In genomic region chr2:241037498-241037897, GRCh38 we compare ENCODE assay signal across 18 cellular contexts. TPM values are rescaled to one million over a fixed set of nuclear protein-coding genes. Genes with fewer than 3 reads are reported as not detected.
DNase-seq lines count a peak whose midpoint lies in the region; ATAC-seq and TF ChIP-seq lines count a peak whose summit lies in the region.
"Had no signal": no experiment of that assay in that cellular context is flagged by ENCODE, and none has a peak within 500 bp of the region (broad histone marks: within the 10 kb centered on the region; RNA-seq: fewer than 3 reads in every experiment).

No MANE protein-coding gene starts in this region.

- peak overlapping the region; percentile 89 for H3K4me3 Mint-ChIP-seq in T-helper 2 cell treated with Interferon-gamma antibody and Interleukin-4, amounts not matched to agents 5 μg/mL and 100 μg/mL, for 36 hours
- peak overlapping the region; percentile 67 for H3K4me3 Mint-ChIP-seq in activated CD8-positive, alpha-beta T cell treated with anti-CD3 and anti-CD28 coated beads for 36 hours
- peak overlapping the region; percentile 55 to 91 (median 80) for H3K4me3 Mint-ChIP-seq in naive B cell

- TF ChIP-seq CTCF in GM12865 (IDR thresholded peaks at IDR 0.05; ENCODE audit: insufficient read depth, low read depth, low read length, missing control alignments) (no peak), ascending aorta (IDR thresholded peaks at IDR 0.05) (no peak)
- TF ChIP-seq CTCF in activated CD8-positive, alpha-beta T cell treated with anti-CD3 and anti-CD28 coated beads for 36 hours (IDR thresholded peaks at IDR 0.05), result no peak

- no peaks in the 10 kb centered on the region for H3K9me3 ChIP-seq in ascending aorta
- H3K9me3 ChIP-seq: left ventricle myocardium inferior, psoas muscle, spleen had no signal

- POLR2A ChIA-PET in activated CD8-positive, alpha-beta T cell treated with anti-CD3 and anti-CD28 coated beads for 36 hours (lab: Charles Lee), result no interaction called here

- intact Hi-C loops in activated CD8-positive, alpha-beta T cell treated with anti-CD3 and anti-CD28 coated beads for 36 hours (cut with micrococcal nuclease), result no loop called here
- intact Hi-C loops in ascending aorta (cut with DNase I), result no loop called here

- H3K9me3 Mint-ChIP-seq in T-helper 2 cell treated with Interferon-gamma antibody and Interleukin-4, amounts not matched to agents 5 μg/mL and 100 μg/mL, for 36 hours, result no peaks in the 10 kb centered on the region
- no peaks in the 10 kb centered on the region for H3K9me3 Mint-ChIP-seq in activated CD8-positive, alpha-beta T cell treated with anti-CD3 and anti-CD28 coated beads for 36 hours
- H3K9me3 Mint-ChIP-seq in naive B cell, result no peaks in the 10 kb centered on the region
- H3K9me3 Mint-ChIP-seq: natural killer cell had no signal

- H3K27me3 Mint-ChIP-seq in T-helper 2 cell treated with Interferon-gamma antibody and Interleukin-4, amounts not matched to agents 5 μg/mL and 100 μg/mL, for 36 hours (ENCODE audit: low read depth), result peaks cover 2% of the 10 kb centered on the region
- no peaks in the 10 kb centered on the region for H3K27me3 Mint-ChIP-seq in activated CD8-positive, alpha-beta T cell treated with anti-CD3 and anti-CD28 coated beads for 36 hours
- H3K27me3 Mint-ChIP-seq in naive B cell, result no peaks in the 10 kb centered on the region

- no peak for ATAC-seq in activated CD8-positive, alpha-beta T cell treated with anti-CD3 and anti-CD28 coated beads for 36 hours
- ATAC-seq in naive B cell (ENCODE audit: low read depth in 2 of 2), result no peak

- H3K4me1 ChIP-seq in ascending aorta, result peaks cover 0 to 5% of the 10 kb centered on the region in 2 donors
- H3K4me1 ChIP-seq: psoas muscle had no signal

- no peaks in the 10 kb centered on the region for H3K27me3 ChIP-seq in ascending aorta

- H3K4me3 ChIP-seq in GM12865 (ENCODE audit: low read depth, low read length) (peak overlapping the region; percentile 24), ascending aorta (no peak overlapping the region)
- H3K4me3 ChIP-seq: left ventricle myocardium inferior, psoas muscle had no signal

- no peak overlapping the region for H3K27ac ChIP-seq in ascending aorta
- H3K27ac ChIP-seq: left ventricle myocardium inferior, psoas muscle had no signal

- peaks cover 32% of the 10 kb centered on the region for H3K4me1 Mint-ChIP-seq in T-helper 2 cell treated with Interferon-gamma antibody and Interleukin-4, amounts not matched to agents 5 μg/mL and 100 μg/mL, for 36 hours (ENCODE audit: low read depth)
- peaks cover 12% of the 10 kb centered on the region for H3K4me1 Mint-ChIP-seq in activated CD8-positive, alpha-beta T cell treated with anti-CD3 and anti-CD28 coated beads for 36 hours (ENCODE audit: low read depth)
- peaks cover 20 to 49% (median 29%) of the 10 kb centered on the region in 3 donors for H3K4me1 Mint-ChIP-seq in naive B cell
- H3K4me1 Mint-ChIP-seq: natural killer cell had no signal

- H3K36me3 ChIP-seq in ascending aorta, result peaks cover 21 to 78% of the 10 kb centered on the region in 2 donors

- CTCF ChIA-PET in activated CD8-positive, alpha-beta T cell treated with anti-CD3 and anti-CD28 coated beads for 36 hours (lab: Charles Lee), result no interaction called here

- H3K27ac Mint-ChIP-seq in T-helper 2 cell treated with Interferon-gamma antibody and Interleukin-4, amounts not matched to agents 5 μg/mL and 100 μg/mL, for 36 hours, result peak overlapping the region; percentile 86
- H3K27ac Mint-ChIP-seq in activated CD8-positive, alpha-beta T cell treated with anti-CD3 and anti-CD28 coated beads for 36 hours, result no peak overlapping the region
- H3K27ac Mint-ChIP-seq in naive B cell, result peak overlapping the region; percentile 92 to 98 (median 97)
- H3K27ac Mint-ChIP-seq: natural killer cell had no signal

- peaks cover 11% of the 10 kb centered on the region for H3K36me3 Mint-ChIP-seq in T-helper 2 cell treated with Interferon-gamma antibody and Interleukin-4, amounts not matched to agents 5 μg/mL and 100 μg/mL, for 36 hours (ENCODE audit: low read depth)
- no peaks in the 10 kb centered on the region for H3K36me3 Mint-ChIP-seq in activated CD8-positive, alpha-beta T cell treated with anti-CD3 and anti-CD28 coated beads for 36 hours (ENCODE audit: low read depth)
- H3K36me3 Mint-ChIP-seq in naive B cell, result no peaks in the 10 kb centered on the region
- H3K36me3 Mint-ChIP-seq: natural killer cell had no signal

- DNase-seq in T-helper 2 cell treated with Interferon-gamma antibody and Interleukin-4, amounts not matched to agents 5 μg/mL and 100 μg/mL, for 36 hours (ENCODE audit: low spot score), result no peak
- DNase-seq in T-helper 2 cell, result no peak
- DNase-seq in GM12865 (ENCODE audit: low read depth), result no peak
- DNase-seq in activated CD8-positive, alpha-beta T cell treated with anti-CD3 and anti-CD28 coated beads for 36 hours, result no peak
- DNase-seq in naive B cell, result no peak
- DNase-seq in C1 segment of cervical spinal cord (lab: John Stamatoyannopoulos, UW), result no peak
- no peak for DNase-seq in ascending aorta (ENCODE audit: low spot score in 2 of 2)
- DNase-seq in NCI-H1092 (lab: John Stamatoyannopoulos, UW), result no peak
- DNase-seq: 8988T; activated CD4-positive, CD25-positive, alpha-beta regulatory T cell treated with anti-CD3 and anti-CD28 coated beads, Interleukin-2, amount 50 U/mL, for 72 hours; aorta; EL; KG1; left ventricle myocardium inferior; natural killer cell; NCI-H1105 treated with DMSO at 0.1 percent for 48 hours; psoas muscle had no signal

RNA-seq across cellular contexts. Expression of gene SNED1, which starts 39.1 kb away (rescaled TPM):
- 1 to 10 TPM; 1.4 to 1.8 TPM for total RNA-seq in activated CD8-positive, alpha-beta T cell treated with anti-CD3 and anti-CD28 coated beads for 36 hours
- 1 to 10 TPM in 5 of 6 donors, under 1 TPM in 1; 0.75 to 3.2 (median 1.3) TPM for polyA plus RNA-seq in naive B cell (ENCODE audit: low read depth in 6 of 6)
- 84.3 TPM for total RNA-seq in ascending aorta

Comparison
In these comparisons a context has a peak if more than half of its experiments do, and no peak if none do; other contexts are left out.
1. RNA of gene SNED1, which starts 39.1 kb away (total RNA-seq): 84.3 TPM in ascending aorta (single experiment); 1.4 to 1.8 TPM in activated CD8-positive, alpha-beta T cell treated with anti-CD3 and anti-CD28 coated beads for 36 hours; every median in the first group is over 10 times any median in the second.
2. Peak in every context shown above with its lines, with median percentiles within 50 percentile points of each other: H3K4me3 Mint-ChIP-seq.